8 cellular contexts compared by ENCODE assay signal in genomic region chr20:63101781-63102719, GRCh38.
DNase-seq lines count a peak whose midpoint lies in the region; TF ChIP-seq lines count a peak whose summit lies in the region.

No MANE protein-coding gene starts in this region.

- H3K4me2 ChIP-seq in neural cell (ENCODE audit: low read length): peak overlapping the region; percentile 53

- TF ChIP-seq CTCF in fibroblast of the aortic adventitia (IDR thresholded peaks at IDR 0.05; ENCODE audit: insufficient read depth, low read length) (no peak), neural cell (IDR thresholded peaks at IDR 0.05; ENCODE audit: poor library complexity, severe bottlenecking) (no peak)

- H2AFZ ChIP-seq in neural cell (ENCODE audit: low read depth, low read length): no peak overlapping the region

- peaks cover 35% of the 10 kb centered on the region for H3K27me3 ChIP-seq in neural cell (ENCODE audit: insufficient read depth, low read depth, low read length)

- H4K20me1 ChIP-seq in neural cell (ENCODE audit: insufficient read depth): no peaks in the 10 kb centered on the region

- peak overlapping the region; percentile 14 for H3K27ac ChIP-seq in neural cell (ENCODE audit: low read length)

- H3K27ac Mint-ChIP-seq in stimulated activated naive CD8-positive, alpha-beta T cell treated with anti-CD3 and anti-CD28 coated beads, Interleukin-15, Interleukin-2, amounts not matched to agents 100 ng/mL and 50 ng/mL, for 24 hours: peak overlapping the region; percentile 81

- no peaks in the 10 kb centered on the region for H3K27me3 Mint-ChIP-seq in stimulated activated naive CD8-positive, alpha-beta T cell treated with anti-CD3 and anti-CD28 coated beads, Interleukin-15, Interleukin-2, amounts not matched to agents 100 ng/mL and 50 ng/mL, for 24 hours

- H3K4me3 Mint-ChIP-seq in stimulated activated naive CD8-positive, alpha-beta T cell treated with anti-CD3 and anti-CD28 coated beads, Interleukin-15, Interleukin-2, amounts not matched to agents 100 ng/mL and 50 ng/mL, for 24 hours: peak overlapping the region; percentile 83

- peak; percentile 44 for TF ChIP-seq RAD21 in neural cell (conservative IDR thresholded peaks at IDR 0.05)

- TF ChIP-seq EP300 in neural cell (conservative IDR thresholded peaks at IDR 0.05; ENCODE audit: poor library complexity, severe bottlenecking): peak; percentile 40

- H3K36me3 Mint-ChIP-seq in stimulated activated naive CD8-positive, alpha-beta T cell treated with anti-CD3 and anti-CD28 coated beads, Interleukin-15, Interleukin-2, amounts not matched to agents 100 ng/mL and 50 ng/mL, for 24 hours (ENCODE audit: low read depth): no peaks in the 10 kb centered on the region

- no peaks in the 10 kb centered on the region for H3K79me2 ChIP-seq in neural cell (replicated peaks; ENCODE audit: insufficient read depth, low read length)

- peaks cover 6% of the 10 kb centered on the region for H3K4me1 Mint-ChIP-seq in stimulated activated naive CD8-positive, alpha-beta T cell treated with anti-CD3 and anti-CD28 coated beads, Interleukin-15, Interleukin-2, amounts not matched to agents 100 ng/mL and 50 ng/mL, for 24 hours (ENCODE audit: low read depth)

- H3K36me3 ChIP-seq in neural cell (ENCODE audit: insufficient read depth, low read length): no peaks in the 10 kb centered on the region

- no peaks in the 10 kb centered on the region for H3K9me3 ChIP-seq in neural cell (ENCODE audit: low read length)

- DNase-seq in NCI-H1092 treated with DMSO at 0.1 percent for 48 hours (lab: John Stamatoyannopoulos, UW) (peak; percentile 7), NCI-H1092 (lab: John Stamatoyannopoulos, UW) (no peak), NCI-H2196 (lab: John Stamatoyannopoulos, UW; ENCODE audit: unreplicated experiment) (peak; percentile 57), fibroblast of the aortic adventitia (ENCODE audit: low read depth) (peak; percentile 52), NCI-H524 treated with DMSO at 0.1 percent for 48 hours (lab: John Stamatoyannopoulos, UW) (no peak)
- DNase-seq in activated T-cell treated with anti-CD3 and anti-CD28 coated beads, Interleukin-2, amount 50 U/mL, for 48 hours: peak; percentile 75 to 79

- no peaks in the 10 kb centered on the region for H3F3A ChIP-seq in neural cell (ENCODE audit: insufficient read depth, low read length, poor library complexity, severe bottlenecking)

- H3K4me3 ChIP-seq in fibroblast of the aortic adventitia (ENCODE audit: low read depth, low read length) (peak overlapping the region; percentile 64), neural cell (ENCODE audit: low read length) (peak overlapping the region; percentile 69)

- H3K9ac ChIP-seq in neural cell (ENCODE audit: low read length): peak overlapping the region; percentile 42

- H3K9me3 Mint-ChIP-seq in stimulated activated naive CD8-positive, alpha-beta T cell treated with anti-CD3 and anti-CD28 coated beads, Interleukin-15, Interleukin-2, amounts not matched to agents 100 ng/mL and 50 ng/mL, for 24 hours: no peaks in the 10 kb centered on the region

- no peaks in the 10 kb centered on the region for H3K9me2 ChIP-seq in neural cell (ENCODE audit: insufficient read depth, low read length)

TF ChIP-seq in neural cell, 6 proteins besides CTCF, POLR2A, EP300 and RAD21:
- no peak for TF ChIP-seq REST (IDR thresholded peaks at IDR 0.05; ENCODE audit: borderline replicate concordance)
- TF ChIP-seq MXI1 (conservative IDR thresholded peaks at IDR 0.05; ENCODE audit: poor library complexity, severe bottlenecking): peak; percentile 70
- TF ChIP-seq SMC3 (conservative IDR thresholded peaks at IDR 0.05; ENCODE audit: poor library complexity): peak; percentile 44
- no peak for TF ChIP-seq TAF1 (IDR thresholded peaks at IDR 0.05; ENCODE audit: low read depth)
- no peak for TF ChIP-seq EZH2 (IDR thresholded peaks at IDR 0.05; ENCODE audit: borderline replicate concordance, insufficient read depth, low read length, poor library complexity, severe bottlenecking)
- TF ChIP-seq POLR2AphosphoS5 (IDR thresholded peaks at IDR 0.05): peak; percentile 69

Comparison
In these comparisons a context has a peak if more than half of its experiments do, and no peak if none do; other contexts are left out.
1. DNase-seq: peak in NCI-H1092 treated with DMSO at 0.1 percent for 48 hours (single experiment), NCI-H2196 (single experiment), activated T-cell treated with anti-CD3 and anti-CD28 coated beads, Interleukin-2, amount 50 U/mL, for 48 hours (2 of 2) and fibroblast of the aortic adventitia (single experiment); none in NCI-H1092 (single experiment) and NCI-H524 treated with DMSO at 0.1 percent for 48 hours (single experiment).